ENCODE assay signal across 25 cellular contexts in the genomic region with DNA sequence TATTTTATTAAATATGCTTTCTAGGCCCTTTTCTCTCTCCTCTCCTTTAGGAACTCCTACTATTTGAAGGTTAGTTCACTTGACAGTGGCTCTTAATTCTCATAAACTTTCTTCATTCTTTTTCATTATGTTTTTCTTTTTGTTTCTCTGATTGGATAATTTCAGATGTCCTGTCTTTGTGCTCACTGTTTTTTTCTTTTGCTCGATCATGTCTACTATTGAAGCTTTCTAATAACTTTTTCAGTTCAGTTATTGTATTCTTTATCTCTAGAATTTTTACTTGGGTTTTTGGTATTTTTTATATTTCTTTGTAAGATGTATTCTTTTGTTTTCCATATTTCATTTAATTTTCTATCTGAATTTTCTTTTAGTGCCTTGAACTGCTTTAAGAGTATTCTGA.
"Had no signal": no experiment of that assay in that cellular context is flagged by ENCODE, and none has a peak within 500 bp of the region (broad histone marks: within the 10 kb centered on the region; RNA-seq: fewer than 3 reads in every experiment).

No MANE protein-coding gene starts in this region.

- H3K9me3 ChIP-seq: ovary, testis, thyroid gland, transverse colon, vagina had no signal

- H3K27ac ChIP-seq: left ventricle myocardium inferior, ovary, right atrium auricular region, skin epidermis, stomach, testis, thyroid gland, transverse colon, upper lobe of left lung, vagina had no signal

- DNase-seq: hypothalamus; immature natural killer cell; islet precursor cell; left ventricle myocardium inferior; mesendoderm; mucosa of descending colon; naive thymus-derived CD4-positive, alpha-beta T cell; ovary; stimulated activated CD4-positive, alpha-beta T cell treated with anti-CD3 and anti-CD28 coated beads, Interleukin-12 subunit alpha, Interleukin-12 subunit beta, amount 100 ng/mL, for 4 hours; stimulated activated CD4-positive, alpha-beta T cell treated with anti-CD3 and anti-CD28 coated beads, Interleukin-15, amount 100 ng/mL, for 24 hours; stimulated activated CD4-positive, alpha-beta T cell treated with anti-CD3 and anti-CD28 coated beads, Interleukin-2, amount 100 ng/mL, for 24 hours; stimulated activated CD4-positive, alpha-beta T cell treated with anti-CD3 and anti-CD28 coated beads, Interleukin-4, amount 100 ng/mL, for 1 hour; stimulated activated naive B cell treated with anti-CD40 and anti-IgM and Interleukin-4, amounts not matched to agents 10 μg/mL and 1 μg/mL and 100 μg/mL, for 72 hours; stimulated activated naive CD8-positive, alpha-beta T cell treated with anti-CD3 and anti-CD28 coated beads, Interleukin-15, Interleukin-2, amounts not matched to agents 100 U/mL and 50 U/mL, for 24 hours; stomach; testis; thyroid gland; transverse colon; upper lobe of left lung had no signal

- ATAC-seq: mucosa of descending colon; naive thymus-derived CD4-positive, alpha-beta T cell; natural killer cell treated with Interleukin-12 subunit alpha and Interleukin-12 subunit beta and Interleukin-15 and Interleukin-18, amount 100 ng/mL, for 72 hours; sciatic nerve; stimulated activated naive B cell treated with anti-CD40 and anti-IgM and Interleukin-4, amounts not matched to agents 10 μg/mL and 1 μg/mL and 100 μg/mL, for 72 hours; stimulated activated naive CD8-positive, alpha-beta T cell treated with anti-CD3 and anti-CD28 coated beads, Interleukin-15, Interleukin-2, amounts not matched to agents 100 U/mL and 50 U/mL, for 24 hours had no signal

- H3K27me3 ChIP-seq: ovary, right atrium auricular region, stomach, testis, thyroid gland, transverse colon, upper lobe of left lung, vagina had no signal

- H3K4me1 ChIP-seq: left ventricle myocardium inferior, right atrium auricular region, stomach, testis, thyroid gland, transverse colon, upper lobe of left lung, vagina had no signal

- H3K36me3 ChIP-seq: left ventricle myocardium inferior, ovary, right atrium auricular region, thyroid gland, transverse colon, upper lobe of left lung, vagina had no signal

- H3K4me3 ChIP-seq: left ventricle myocardium inferior, lung, mucosa of descending colon, ovary, right atrium auricular region, skin epidermis, stomach, testis, thyroid gland, transverse colon, upper lobe of left lung, vagina had no signal
